ENCODE assay signal across 8 cellular contexts in the genomic region with DNA sequence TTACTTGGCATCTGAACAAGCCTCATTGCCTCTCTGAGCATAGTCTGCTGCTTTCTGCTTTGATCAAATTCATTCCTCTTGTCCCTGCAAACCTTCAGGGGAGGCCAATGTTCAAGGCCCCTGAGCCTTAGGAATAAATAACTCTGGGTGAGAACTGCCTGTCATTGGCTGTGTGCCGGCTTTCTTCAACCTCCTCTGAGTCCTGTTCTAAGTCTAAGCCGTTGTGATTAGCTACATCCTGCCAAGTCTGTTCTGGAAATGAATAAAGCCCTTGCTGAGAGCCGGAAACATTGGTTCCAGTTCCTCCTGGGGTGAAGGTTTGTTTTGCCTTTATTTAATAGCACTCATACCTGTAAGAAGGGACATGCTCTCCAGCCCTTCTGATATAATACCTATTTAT. TPM values are rescaled to one million over a fixed set of nuclear protein-coding genes. Genes with fewer than 3 reads are reported as not detected.
DNase-seq lines count a peak whose midpoint lies in the region; ATAC-seq, FAIRE-seq and TF ChIP-seq lines count a peak whose summit lies in the region.

No MANE protein-coding gene starts in this region.

- peak in 32 of 58 donors; percentile 8 to 85 (median 36) for DNase-seq in anterior cingulate cortex (lab: John Stamatoyannopoulos, UW)
- DNase-seq in keratinocyte (ENCODE audit: low read depth, low spot score), result no peak
- no peak for DNase-seq in NOMO-1 treated with DMSO at 0.1 percent for 48 hours (lab: John Stamatoyannopoulos, UW; ENCODE audit: unreplicated experiment)
- no peak for DNase-seq in hepatic stellate cell (ENCODE audit: low spot score)
- no peak for DNase-seq in DMS153 (lab: John Stamatoyannopoulos, UW)

- H3K4me1 ChIP-seq in keratinocyte (ENCODE audit: control insufficient read depth, extremely low read depth, insufficient read depth, low read length) (no peaks in the 10 kb centered on the region), subcutaneous abdominal adipose tissue (ENCODE audit: control insufficient read depth in 5 of 5, insufficient read depth in 5 of 5, low read length in 5 of 5) (peaks cover 20 to 84% (median 74%) of the 10 kb centered on the region in 5 donors)

- dilution Hi-C loops in keratinocyte (cut with MboI; ENCODE audit: extremely low pct_ligation_motif_present, low sequenced_read_pairs), result no loop called here

- H4K20me1 ChIP-seq in keratinocyte (ENCODE audit: control insufficient read depth, extremely low read depth, insufficient read depth, low read length), result peaks cover 42% of the 10 kb centered on the region

- H2AFZ ChIP-seq in keratinocyte (ENCODE audit: control insufficient read depth, low read length), result no peak overlapping the region

- no peaks in the 10 kb centered on the region for H3K27me3 ChIP-seq in keratinocyte (ENCODE audit: control insufficient read depth, extremely low read depth, insufficient read depth, low read length)
- H3K27me3 ChIP-seq in subcutaneous abdominal adipose tissue (ENCODE audit: control insufficient read depth in 5 of 5, insufficient read depth in 4 of 5, low read length in 5 of 5), result no peaks in the 10 kb centered on the region

- no peak overlapping the region for H3K4me2 ChIP-seq in keratinocyte (ENCODE audit: control insufficient read depth, extremely low read depth, insufficient read depth, low read depth, low read length)

- ATAC-seq in GM18511 (IDR thresholded peaks at IDR 0.05; ENCODE audit: unreplicated experiment) (peak; percentile 57), HG02981 (IDR thresholded peaks at IDR 0.05; ENCODE audit: unreplicated experiment) (peak; percentile 63)

- H3K79me2 ChIP-seq in keratinocyte (ENCODE audit: control insufficient read depth, insufficient read depth, low read length), result peaks cover 98% of the 10 kb centered on the region

- H3K4me3 ChIP-seq in keratinocyte (ENCODE audit: control insufficient read depth in 2 of 3, extremely low read depth in 1 of 3, insufficient read depth in 2 of 3, low read depth in 1 of 3, low read length in 3 of 3) (no peak overlapping the region), subcutaneous abdominal adipose tissue (ENCODE audit: low read depth in 1 of 5, low read length in 5 of 5) (peak overlapping the region in 2 of 5 donors; percentile 15 to 22)

- H3K9me1 ChIP-seq in keratinocyte (ENCODE audit: control insufficient read depth, extremely low read depth, insufficient read depth, low read length), result peaks cover 3% of the 10 kb centered on the region

- H3K9me3 ChIP-seq in keratinocyte (ENCODE audit: control insufficient read depth, low read depth, low read length) (no peaks in the 10 kb centered on the region), subcutaneous abdominal adipose tissue (ENCODE audit: control insufficient read depth in 5 of 5, low read length in 5 of 5) (no peaks in the 10 kb centered on the region)

- no peak for TF ChIP-seq CTCF in keratinocyte (optimal IDR thresholded peaks at IDR 0.05 in 1 of 3, IDR thresholded peaks at IDR 0.05 in 1 of 3, conservative IDR thresholded peaks at IDR 0.05 in 1 of 3; ENCODE audit: extremely low read depth in 1 of 3, insufficient read depth in 2 of 3, low read length in 3 of 3)

- no peak for FAIRE-seq in keratinocyte (lab: Jason Lieb, UNC)

- H3K9ac ChIP-seq in keratinocyte (ENCODE audit: control insufficient read depth, extremely low read depth, insufficient read depth, low read length) (no peak overlapping the region), subcutaneous abdominal adipose tissue (ENCODE audit: low read length in 5 of 5) (peak overlapping the region in 4 of 5 donors; percentile 5 to 63 (median 60))

- H3K36me3 ChIP-seq in keratinocyte (ENCODE audit: control insufficient read depth in 2 of 2, extremely low read depth in 1 of 2, insufficient read depth in 2 of 2, low read length in 2 of 2) (peaks cover 2% of the 10 kb centered on the region in 2 experiments), subcutaneous abdominal adipose tissue (ENCODE audit: control insufficient read depth in 5 of 5, insufficient read depth in 5 of 5, low read length in 5 of 5) (no peaks in the 10 kb centered on the region)

- H3K27ac ChIP-seq in keratinocyte (ENCODE audit: control insufficient read depth, insufficient read depth, low read length) (peak overlapping the region; percentile 10), subcutaneous abdominal adipose tissue (ENCODE audit: low read depth, low read length) (peak overlapping the region; percentile 50)

RNA-seq across cellular contexts. Expression of a gene that starts 13.8 kb away (rescaled TPM):
- polyA plus RNA-seq in keratinocyte, result 55.6 to 78.3 TPM (median 63.6 TPM) in 3 replicates
- 82.8 TPM for polyA plus RNA-seq in keratinocyte (2011; ENCODE audit: low read depth)
- polyA plus RNA-seq in keratinocyte (2011; cell fraction: cytosol; rRNA removed), result 71.7 and 78.1 TPM in 2 replicates
- polyA plus RNA-seq in keratinocyte (2011; cell fraction: nucleus; rRNA removed), result 76.6 and 80.4 TPM in 2 replicates
- polyA plus RNA-seq in keratinocyte (2012; ENCODE audit: low replicate concordance), result 33.1 and 44.3 TPM in 2 replicates
- 57.8 to 72.4 TPM (median 67.0 TPM) in 3 replicates for polyA minus RNA-seq in keratinocyte
- 57.2 TPM for polyA minus RNA-seq in keratinocyte (2011; cell fraction: cytosol; rRNA and poly(A)+ RNA removed)
- polyA minus RNA-seq in keratinocyte (2011; cell fraction: nucleus; rRNA and poly(A)+ RNA removed), result 44.6 and 46.7 TPM in 2 replicates

RNA-seq across cellular contexts. Expression of a gene that starts 53.8 kb away (rescaled TPM):
- polyA plus RNA-seq in keratinocyte, result 2.7 to 5.4 TPM (median 3.6 TPM) in 3 replicates
- polyA plus RNA-seq in keratinocyte (2011; ENCODE audit: low read depth), result 11.6 TPM
- polyA plus RNA-seq in keratinocyte (2011; cell fraction: cytosol; rRNA removed), result 3.8 and 5.5 TPM in 2 replicates
- 19.6 and 20.0 TPM in 2 replicates for polyA plus RNA-seq in keratinocyte (2011; cell fraction: nucleus; rRNA removed)
- 7.5 and 9.8 TPM in 2 replicates for polyA plus RNA-seq in keratinocyte (2012; ENCODE audit: low replicate concordance)
- 9.4 to 20.6 TPM (median 12.9 TPM) in 3 replicates for polyA minus RNA-seq in keratinocyte
- 13.0 TPM for polyA minus RNA-seq in keratinocyte (2011; cell fraction: cytosol; rRNA and poly(A)+ RNA removed)
- polyA minus RNA-seq in keratinocyte (2011; cell fraction: nucleus; rRNA and poly(A)+ RNA removed), result 17.2 and 25.7 TPM in 2 replicates

Comparison
In these comparisons a context has a peak if more than half of its experiments do, and no peak if none do; other contexts are left out.
1. DNase-seq: peak in anterior cingulate cortex (32 of 58); none in keratinocyte (single experiment), NOMO-1 treated with DMSO at 0.1 percent for 48 hours (single experiment), hepatic stellate cell (single experiment) and DMS153 (single experiment).